1 cellular context compared by ENCODE assay signal in the genomic region with DNA sequence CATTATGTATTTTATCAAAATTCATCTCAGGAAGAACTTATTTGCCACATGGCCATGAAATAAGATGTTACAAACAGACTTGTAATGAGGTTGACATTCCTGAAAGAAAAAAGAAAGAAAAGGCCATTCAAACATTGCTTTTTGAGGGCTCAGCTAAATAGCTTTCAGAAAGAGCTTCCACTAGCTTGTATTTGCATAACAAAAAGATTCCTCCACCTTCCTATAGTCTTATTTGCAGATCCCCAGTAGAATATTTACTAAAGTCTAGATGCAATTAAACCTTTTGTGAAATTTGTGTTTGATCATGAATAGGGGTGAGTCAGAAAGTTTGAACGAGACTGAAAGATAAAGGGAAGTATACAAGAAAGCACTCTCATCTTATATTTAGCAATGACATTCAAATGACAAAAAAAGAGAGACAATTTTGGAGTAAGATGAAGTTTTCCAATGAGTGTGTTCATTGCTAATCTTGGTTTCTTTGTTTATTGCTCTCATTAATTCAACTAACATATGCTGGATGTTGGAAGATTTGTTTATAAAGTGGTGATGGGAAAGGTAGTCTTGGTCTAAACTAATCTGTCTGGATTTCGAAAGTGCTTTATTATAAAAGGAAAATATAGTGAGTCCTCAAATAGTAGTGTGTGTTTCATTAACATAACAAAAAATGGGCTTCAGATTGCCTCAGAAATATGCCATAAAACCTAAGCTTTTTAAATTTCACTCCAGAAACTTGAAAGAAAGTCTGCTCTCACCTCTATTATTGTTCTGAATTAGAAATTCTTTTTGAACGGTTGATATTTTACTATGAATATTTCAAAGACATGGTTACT.
TF ChIP-seq lines count a peak whose summit lies in the region.

No MANE protein-coding gene starts in this region.

TF ChIP-seq in H1, 55 proteins besides CTCF, POLR2A, EP300 and RAD21:
- TF ChIP-seq JUN (IDR thresholded peaks at IDR 0.05; ENCODE audit: low read depth, low read length) (0 out of 2 replicates have a peak, but pooled peaks have one; percentile 22), YY1 (IDR thresholded peaks at IDR 0.05; ENCODE audit: low read depth, low read length) (no peak), POU5F1 (IDR thresholded peaks at IDR 0.05; ENCODE audit: low read depth, low read length) (peak; percentile 86; the same call in 1 of the 2 replicates), CTBP2 (IDR thresholded peaks at IDR 0.05; ENCODE audit: borderline replicate concordance, insufficient read depth, insufficient read length, low read length) (no peak), GABPA (IDR thresholded peaks at IDR 0.05; ENCODE audit: borderline replicate concordance, insufficient read depth, low read length) (no peak), FOSL1 (IDR thresholded peaks at IDR 0.05; ENCODE audit: insufficient read depth, low read depth, low read length) (no peak), NRF1 (IDR thresholded peaks at IDR 0.05; ENCODE audit: low read depth, low read length) (no peak), SUZ12 (IDR thresholded peaks at IDR 0.05; ENCODE audit: low read length) (no peak), TBP (IDR thresholded peaks at IDR 0.05; ENCODE audit: low read depth, low read length) (no peak), CBX8 (IDR thresholded peaks at IDR 0.05; ENCODE audit: borderline replicate concordance, low read depth, low read length) (no peak), SIX5 (IDR thresholded peaks at IDR 0.05; ENCODE audit: low read depth, low read length) (0 out of 2 replicates have a peak, but pooled peaks have one; percentile 2), PHF8 (conservative IDR thresholded peaks at IDR 0.05; ENCODE audit: low read depth, low read length) (no peak), KDM1A (IDR thresholded peaks at IDR 0.05; ENCODE audit: borderline replicate concordance, low read length) (no peak), NANOG (IDR thresholded peaks at IDR 0.05; ENCODE audit: insufficient read depth, low read depth, low read length, poor library complexity, severe bottlenecking) (peak; percentile 50), CHD2 (IDR thresholded peaks at IDR 0.05; ENCODE audit: low read length) (no peak), HDAC6 (IDR thresholded peaks at IDR 0.05; ENCODE audit: low read depth, low read length) (no peak), MAFK (IDR thresholded peaks at IDR 0.05; ENCODE audit: low read depth, low read length) (no peak), SAP30 (IDR thresholded peaks at IDR 0.05; ENCODE audit: insufficient read depth, insufficient replicate concordance, low read length) (no peak), HDAC2 (IDR thresholded peaks at IDR 0.05; ENCODE audit: borderline replicate concordance in 1 of 2, low read depth in 2 of 2, low read length in 2 of 2) (0 out of 4 replicates have a peak, but pooled peaks of 1 of the 2 experiments have one; percentile 26), POLR2AphosphoS5 (IDR thresholded peaks at IDR 0.05; ENCODE audit: low read depth, low read length) (no peak), JUND (IDR thresholded peaks at IDR 0.05; ENCODE audit: low read length) (peak; percentile 77), TAF7 (optimal IDR thresholded peaks at IDR 0.05; ENCODE audit: borderline replicate concordance, low read depth, low read length) (no peak), BACH1 (IDR thresholded peaks at IDR 0.05; ENCODE audit: low read length) (no peak), SIN3A (conservative IDR thresholded peaks at IDR 0.05 in 1 of 2, IDR thresholded peaks at IDR 0.05 in 1 of 2; ENCODE audit: low read depth in 1 of 2, low read length in 2 of 2) (no peak)
- TF ChIP-seq, protein P1, sequence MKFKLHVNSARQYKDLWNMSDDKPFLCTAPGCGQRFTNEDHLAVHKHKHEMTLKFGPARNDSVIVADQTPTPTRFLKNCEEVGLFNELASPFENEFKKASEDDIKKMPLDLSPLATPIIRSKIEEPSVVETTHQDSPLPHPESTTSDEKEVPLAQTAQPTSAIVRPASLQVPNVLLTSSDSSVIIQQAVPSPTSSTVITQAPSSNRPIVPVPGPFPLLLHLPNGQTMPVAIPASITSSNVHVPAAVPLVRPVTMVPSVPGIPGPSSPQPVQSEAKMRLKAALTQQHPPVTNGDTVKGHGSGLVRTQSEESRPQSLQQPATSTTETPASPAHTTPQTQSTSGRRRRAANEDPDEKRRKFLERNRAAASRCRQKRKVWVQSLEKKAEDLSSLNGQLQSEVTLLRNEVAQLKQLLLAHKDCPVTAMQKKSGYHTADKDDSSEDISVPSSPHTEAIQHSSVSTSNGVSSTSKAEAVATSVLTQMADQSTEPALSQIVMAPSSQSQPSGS (IDR thresholded peaks at IDR 0.05; ENCODE audit: low read length) = no peak
- TF ChIP-seq, protein P2, sequence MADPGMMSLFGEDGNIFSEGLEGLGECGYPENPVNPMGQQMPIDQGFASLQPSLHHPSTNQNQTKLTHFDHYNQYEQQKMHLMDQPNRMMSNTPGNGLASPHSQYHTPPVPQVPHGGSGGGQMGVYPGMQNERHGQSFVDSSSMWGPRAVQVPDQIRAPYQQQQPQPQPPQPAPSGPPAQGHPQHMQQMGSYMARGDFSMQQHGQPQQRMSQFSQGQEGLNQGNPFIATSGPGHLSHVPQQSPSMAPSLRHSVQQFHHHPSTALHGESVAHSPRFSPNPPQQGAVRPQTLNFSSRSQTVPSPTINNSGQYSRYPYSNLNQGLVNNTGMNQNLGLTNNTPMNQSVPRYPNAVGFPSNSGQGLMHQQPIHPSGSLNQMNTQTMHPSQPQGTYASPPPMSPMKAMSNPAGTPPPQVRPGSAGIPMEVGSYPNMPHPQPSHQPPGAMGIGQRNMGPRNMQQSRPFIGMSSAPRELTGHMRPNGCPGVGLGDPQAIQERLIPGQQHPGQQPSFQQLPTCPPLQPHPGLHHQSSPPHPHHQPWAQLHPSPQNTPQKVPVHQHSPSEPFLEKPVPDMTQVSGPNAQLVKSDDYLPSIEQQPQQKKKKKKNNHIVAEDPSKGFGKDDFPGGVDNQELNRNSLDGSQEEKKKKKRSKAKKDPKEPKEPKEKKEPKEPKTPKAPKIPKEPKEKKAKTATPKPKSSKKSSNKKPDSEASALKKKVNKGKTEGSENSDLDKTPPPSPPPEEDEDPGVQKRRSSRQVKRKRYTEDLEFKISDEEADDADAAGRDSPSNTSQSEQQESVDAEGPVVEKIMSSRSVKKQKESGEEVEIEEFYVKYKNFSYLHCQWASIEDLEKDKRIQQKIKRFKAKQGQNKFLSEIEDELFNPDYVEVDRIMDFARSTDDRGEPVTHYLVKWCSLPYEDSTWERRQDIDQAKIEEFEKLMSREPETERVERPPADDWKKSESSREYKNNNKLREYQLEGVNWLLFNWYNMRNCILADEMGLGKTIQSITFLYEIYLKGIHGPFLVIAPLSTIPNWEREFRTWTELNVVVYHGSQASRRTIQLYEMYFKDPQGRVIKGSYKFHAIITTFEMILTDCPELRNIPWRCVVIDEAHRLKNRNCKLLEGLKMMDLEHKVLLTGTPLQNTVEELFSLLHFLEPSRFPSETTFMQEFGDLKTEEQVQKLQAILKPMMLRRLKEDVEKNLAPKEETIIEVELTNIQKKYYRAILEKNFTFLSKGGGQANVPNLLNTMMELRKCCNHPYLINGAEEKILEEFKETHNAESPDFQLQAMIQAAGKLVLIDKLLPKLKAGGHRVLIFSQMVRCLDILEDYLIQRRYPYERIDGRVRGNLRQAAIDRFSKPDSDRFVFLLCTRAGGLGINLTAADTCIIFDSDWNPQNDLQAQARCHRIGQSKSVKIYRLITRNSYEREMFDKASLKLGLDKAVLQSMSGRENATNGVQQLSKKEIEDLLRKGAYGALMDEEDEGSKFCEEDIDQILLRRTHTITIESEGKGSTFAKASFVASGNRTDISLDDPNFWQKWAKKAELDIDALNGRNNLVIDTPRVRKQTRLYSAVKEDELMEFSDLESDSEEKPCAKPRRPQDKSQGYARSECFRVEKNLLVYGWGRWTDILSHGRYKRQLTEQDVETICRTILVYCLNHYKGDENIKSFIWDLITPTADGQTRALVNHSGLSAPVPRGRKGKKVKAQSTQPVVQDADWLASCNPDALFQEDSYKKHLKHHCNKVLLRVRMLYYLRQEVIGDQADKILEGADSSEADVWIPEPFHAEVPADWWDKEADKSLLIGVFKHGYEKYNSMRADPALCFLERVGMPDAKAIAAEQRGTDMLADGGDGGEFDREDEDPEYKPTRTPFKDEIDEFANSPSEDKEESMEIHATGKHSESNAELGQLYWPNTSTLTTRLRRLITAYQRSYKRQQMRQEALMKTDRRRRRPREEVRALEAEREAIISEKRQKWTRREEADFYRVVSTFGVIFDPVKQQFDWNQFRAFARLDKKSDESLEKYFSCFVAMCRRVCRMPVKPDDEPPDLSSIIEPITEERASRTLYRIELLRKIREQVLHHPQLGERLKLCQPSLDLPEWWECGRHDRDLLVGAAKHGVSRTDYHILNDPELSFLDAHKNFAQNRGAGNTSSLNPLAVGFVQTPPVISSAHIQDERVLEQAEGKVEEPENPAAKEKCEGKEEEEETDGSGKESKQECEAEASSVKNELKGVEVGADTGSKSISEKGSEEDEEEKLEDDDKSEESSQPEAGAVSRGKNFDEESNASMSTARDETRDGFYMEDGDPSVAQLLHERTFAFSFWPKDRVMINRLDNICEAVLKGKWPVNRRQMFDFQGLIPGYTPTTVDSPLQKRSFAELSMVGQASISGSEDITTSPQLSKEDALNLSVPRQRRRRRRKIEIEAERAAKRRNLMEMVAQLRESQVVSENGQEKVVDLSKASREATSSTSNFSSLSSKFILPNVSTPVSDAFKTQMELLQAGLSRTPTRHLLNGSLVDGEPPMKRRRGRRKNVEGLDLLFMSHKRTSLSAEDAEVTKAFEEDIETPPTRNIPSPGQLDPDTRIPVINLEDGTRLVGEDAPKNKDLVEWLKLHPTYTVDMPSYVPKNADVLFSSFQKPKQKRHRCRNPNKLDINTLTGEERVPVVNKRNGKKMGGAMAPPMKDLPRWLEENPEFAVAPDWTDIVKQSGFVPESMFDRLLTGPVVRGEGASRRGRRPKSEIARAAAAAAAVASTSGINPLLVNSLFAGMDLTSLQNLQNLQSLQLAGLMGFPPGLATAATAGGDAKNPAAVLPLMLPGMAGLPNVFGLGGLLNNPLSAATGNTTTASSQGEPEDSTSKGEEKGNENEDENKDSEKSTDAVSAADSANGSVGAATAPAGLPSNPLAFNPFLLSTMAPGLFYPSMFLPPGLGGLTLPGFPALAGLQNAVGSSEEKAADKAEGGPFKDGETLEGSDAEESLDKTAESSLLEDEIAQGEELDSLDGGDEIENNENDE (IDR thresholded peaks at IDR 0.05; ENCODE audit: insufficient replicate concordance, low read length) = peak; percentile 92
- TF ChIP-seq, protein P3, sequence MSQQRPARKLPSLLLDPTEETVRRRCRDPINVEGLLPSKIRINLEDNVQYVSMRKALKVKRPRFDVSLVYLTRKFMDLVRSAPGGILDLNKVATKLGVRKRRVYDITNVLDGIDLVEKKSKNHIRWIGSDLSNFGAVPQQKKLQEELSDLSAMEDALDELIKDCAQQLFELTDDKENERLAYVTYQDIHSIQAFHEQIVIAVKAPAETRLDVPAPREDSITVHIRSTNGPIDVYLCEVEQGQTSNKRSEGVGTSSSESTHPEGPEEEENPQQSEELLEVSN (IDR thresholded peaks at IDR 0.05) = no peak
